35 cellular contexts compared by ENCODE assay signal in genomic region chr4:40737882-40738281, GRCh38. TPM values are rescaled to one million over a fixed set of nuclear protein-coding genes. Genes with fewer than 3 reads are reported as not detected.
"Had no signal": no experiment of that assay in that cellular context is flagged by ENCODE, and none has a peak within 500 bp of the region (broad histone marks: within the 10 kb centered on the region; RNA-seq: fewer than 3 reads in every experiment).

No MANE protein-coding gene starts in this region.

- H3K4me3 ChIP-seq: ascending aorta, breast epithelium, coronary artery, MG63, SJCRH30 had no signal

- H3K27me3 ChIP-seq: ascending aorta, breast epithelium, MG63, SJCRH30 had no signal

- H3K27ac Mint-ChIP-seq: activated CD4-positive, alpha-beta memory T cell treated with anti-CD3 and anti-CD28 coated beads, Interleukin-2, amount 10 ng/mL, durations not matched to agents 7 days and 5 days; activated CD4-positive, alpha-beta T cell treated with anti-CD3 and anti-CD28 coated beads for 36 hours; activated CD8-positive, alpha-beta memory T cell treated with anti-CD3 and anti-CD28 coated beads, Interleukin-2, amount 10 ng/mL, durations not matched to agents 7 days and 5 days; activated naive CD8-positive, alpha-beta T cell treated with anti-CD3 and anti-CD28 coated beads for 36 hours; activated T-cell treated with anti-CD3 and anti-CD28 coated beads, Interleukin-2, amount 50 U/mL, for 72 hours; activated T-helper 17 cell treated with anti-CD3 and anti-CD28 coated beads, Interleukin-2, amount 50 U/mL, for 72 hours; T-helper 1 cell treated with Interleukin-12 subunit alpha and Interleukin-12 subunit beta and Interleukin-4 antibody, amounts not matched to agents 30 μg/mL and 1 μg/mL, for 36 hours; T-helper 2 cell treated with Interferon-gamma antibody and Interleukin-4, amounts not matched to agents 5 μg/mL and 100 μg/mL, for 36 hours had no signal

- DNase-seq: activated CD4-positive, alpha-beta memory T cell treated with anti-CD3 and anti-CD28 coated beads, Interleukin-2, amount 10 ng/mL, durations not matched to agents 7 days and 5 days; activated CD4-positive, alpha-beta T cell treated with anti-CD3 and anti-CD28 coated beads for 36 hours; activated CD4-positive, alpha-beta T cell treated with anti-CD3 and anti-CD28 coated beads, Interleukin-2, amount 50 U/mL, for 1 hour; activated CD8-positive, alpha-beta memory T cell treated with anti-CD3 and anti-CD28 coated beads for 24 hours; activated CD8-positive, alpha-beta memory T cell treated with anti-CD3 and anti-CD28 coated beads, Interleukin-2, amount 10 ng/mL, durations not matched to agents 7 days and 5 days; activated CD8-positive, alpha-beta memory T cell treated with anti-CD3 and anti-CD28 coated beads, Interleukin-2, amount 50 U/mL, for 48 hours; activated effector memory CD4-positive, alpha-beta T cell treated with anti-CD3 and anti-CD28 coated beads, Interleukin-2, amount 50 U/mL, for 16 hours; activated naive CD4-positive, alpha-beta T cell; activated naive CD4-positive, alpha-beta T cell treated with anti-CD3 and anti-CD28 coated beads, Interleukin-2, amount 50 U/mL, for 16 hours; activated naive CD8-positive, alpha-beta T cell treated with anti-CD3 and anti-CD28 coated beads for 36 hours; activated T-cell treated with anti-CD3 and anti-CD28 coated beads, Interleukin-2, amount 50 U/mL, for 72 hours; amygdala; Karpas-422; MG63; NCI-H1048; NCI-H1105 treated with DMSO at 0.1 percent for 48 hours; NCI-H1436; NCI-H1694; NCI-H1930; NCI-H2081 treated with DMSO at 0.1 percent for 48 hours; NCI-H510A; NCI-H526; NCI-H774; SHP77; SJCRH30; SK-N-SH had no signal

- ATAC-seq: activated CD4-positive, alpha-beta T cell treated with anti-CD3 and anti-CD28 coated beads for 36 hours; activated CD4-positive, CD25-positive, alpha-beta regulatory T cell treated with anti-CD3 and anti-CD28 coated beads, Interleukin-2, amount 50 U/mL, for 24 hours; activated CD8-positive, alpha-beta memory T cell treated with anti-CD3 and anti-CD28 coated beads, Interleukin-2, amount 10 ng/mL, durations not matched to agents 7 days and 5 days; activated T-cell treated with anti-CD3 and anti-CD28 coated beads, Interleukin-2, amount 50 U/mL, for 72 hours; activated T-helper 17 cell treated with anti-CD3 and anti-CD28 coated beads, Interleukin-2, amount 50 U/mL, for 72 hours; Panc1 had no signal

- H3K36me3 Mint-ChIP-seq: activated CD8-positive, alpha-beta memory T cell treated with anti-CD3 and anti-CD28 coated beads, Interleukin-2, amount 10 ng/mL, durations not matched to agents 7 days and 5 days; activated naive CD8-positive, alpha-beta T cell treated with anti-CD3 and anti-CD28 coated beads for 36 hours had no signal

- H3K4me3 Mint-ChIP-seq: activated CD4-positive, alpha-beta memory T cell treated with anti-CD3 and anti-CD28 coated beads, Interleukin-2, amount 10 ng/mL, durations not matched to agents 7 days and 5 days; activated CD4-positive, alpha-beta T cell treated with anti-CD3 and anti-CD28 coated beads for 36 hours; activated CD8-positive, alpha-beta memory T cell treated with anti-CD3 and anti-CD28 coated beads, Interleukin-2, amount 10 ng/mL, durations not matched to agents 7 days and 5 days; activated naive CD8-positive, alpha-beta T cell treated with anti-CD3 and anti-CD28 coated beads for 36 hours; activated T-cell treated with anti-CD3 and anti-CD28 coated beads, Interleukin-2, amount 50 U/mL, for 72 hours; activated T-helper 17 cell treated with anti-CD3 and anti-CD28 coated beads, Interleukin-2, amount 50 U/mL, for 72 hours; T-helper 1 cell treated with Interleukin-12 subunit alpha and Interleukin-12 subunit beta and Interleukin-4 antibody, amounts not matched to agents 30 μg/mL and 1 μg/mL, for 36 hours; T-helper 2 cell treated with Interferon-gamma antibody and Interleukin-4, amounts not matched to agents 5 μg/mL and 100 μg/mL, for 36 hours had no signal

- H3K9me3 Mint-ChIP-seq: activated CD4-positive, alpha-beta memory T cell treated with anti-CD3 and anti-CD28 coated beads, Interleukin-2, amount 10 ng/mL, durations not matched to agents 7 days and 5 days; activated naive CD8-positive, alpha-beta T cell treated with anti-CD3 and anti-CD28 coated beads for 36 hours; activated T-cell treated with anti-CD3 and anti-CD28 coated beads, Interleukin-2, amount 50 U/mL, for 72 hours; activated T-helper 17 cell treated with anti-CD3 and anti-CD28 coated beads, Interleukin-2, amount 50 U/mL, for 72 hours; T-helper 1 cell treated with Interleukin-12 subunit alpha and Interleukin-12 subunit beta and Interleukin-4 antibody, amounts not matched to agents 30 μg/mL and 1 μg/mL, for 36 hours; T-helper 2 cell treated with Interferon-gamma antibody and Interleukin-4, amounts not matched to agents 5 μg/mL and 100 μg/mL, for 36 hours had no signal

- H3K4me1 Mint-ChIP-seq: activated CD4-positive, alpha-beta T cell treated with anti-CD3 and anti-CD28 coated beads for 36 hours; activated T-helper 17 cell treated with anti-CD3 and anti-CD28 coated beads, Interleukin-2, amount 50 U/mL, for 72 hours had no signal

- H3K36me3 ChIP-seq: ascending aorta, breast epithelium, MG63, SJCRH30 had no signal

RNA-seq across cellular contexts. Expression of gene NSUN7, which starts 11.9 kb away (rescaled TPM):
- total RNA-seq: cardiac septum had no signal
